In genomic region chr5:66348387-66349125, GRCh38 we compare ENCODE assay signal across 19 cellular contexts.
"Had no signal": no experiment of that assay in that cellular context is flagged by ENCODE, and none has a peak within 500 bp of the region (broad histone marks: within the 10 kb centered on the region; RNA-seq: fewer than 3 reads in every experiment).

No MANE protein-coding gene starts in this region.

- H3K36me3 ChIP-seq: left lung, lower lobe of right lung, neutrophil, sigmoid colon, tibial artery, upper lobe of left lung had no signal

- H3K9me3 ChIP-seq: left lung, lower lobe of right lung, neutrophil, testis, tibial artery, upper lobe of left lung had no signal

- H3K4me1 ChIP-seq: lower lobe of right lung, parathyroid adenoma, sigmoid colon, testis, tibial artery had no signal

- H3K4me3 ChIP-seq: hepatocyte, left lung, lower lobe of right lung, sigmoid colon, testis, tibial artery, upper lobe of left lung had no signal

- ATAC-seq: effector memory CD8-positive, alpha-beta T cell; left lung; lower lobe of right lung; naive thymus-derived CD8-positive, alpha-beta T cell; stimulated activated memory B cell treated with anti-CD40 and anti-IgM and Interleukin-4, amounts not matched to agents 10 μg/mL and 1 μg/mL and 100 μg/mL, for 72 hours; stimulated activated naive CD8-positive, alpha-beta T cell treated with anti-CD3 and anti-CD28 coated beads, Interleukin-15, Interleukin-2, amounts not matched to agents 100 U/mL and 50 U/mL, for 24 hours had no signal

- H3K27ac ChIP-seq: hepatocyte, left lung, lower lobe of right lung, neutrophil, parathyroid adenoma, sigmoid colon, testis, tibial artery, upper lobe of left lung had no signal

- DNase-seq: cerebellar nuclear complex; cortex of kidney; effector memory CD8-positive, alpha-beta T cell; kidney; left lung; lower lobe of right lung; naive thymus-derived CD8-positive, alpha-beta T cell; nephron progenitor cell; sigmoid colon; stimulated activated CD4-positive, alpha-beta T cell treated with anti-CD3 and anti-CD28 coated beads, Interleukin-4, amount 100 ng/mL, for 4 hours; stimulated activated naive CD8-positive, alpha-beta T cell treated with anti-CD3 and anti-CD28 coated beads, Interleukin-15, Interleukin-2, amounts not matched to agents 100 U/mL and 50 U/mL, for 24 hours; substantia nigra; testis; tibial artery; upper lobe of left lung had no signal

- H3K27me3 ChIP-seq: hepatocyte, left lung, neutrophil, sigmoid colon, testis, tibial artery, upper lobe of left lung had no signal
